7 cellular contexts compared by ENCODE assay signal in genomic region chr9:129641751-129642585, GRCh38.
DNase-seq lines count a peak whose midpoint lies in the region; ATAC-seq and TF ChIP-seq lines count a peak whose summit lies in the region.

A gene with protein sequence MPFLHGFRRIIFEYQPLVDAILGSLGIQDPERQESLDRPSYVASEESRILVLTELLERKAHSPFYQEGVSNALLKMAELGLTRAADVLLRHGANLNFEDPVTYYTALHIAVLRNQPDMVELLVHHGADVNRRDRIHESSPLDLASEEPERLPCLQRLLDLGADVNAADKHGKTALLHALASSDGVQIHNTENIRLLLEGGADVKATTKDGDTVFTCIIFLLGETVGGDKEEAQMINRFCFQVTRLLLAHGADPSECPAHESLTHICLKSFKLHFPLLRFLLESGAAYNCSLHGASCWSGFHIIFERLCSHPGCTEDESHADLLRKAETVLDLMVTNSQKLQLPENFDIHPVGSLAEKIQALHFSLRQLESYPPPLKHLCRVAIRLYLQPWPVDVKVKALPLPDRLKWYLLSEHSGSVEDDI (minus strand): TSS chr9:129642151. CDS start chr9:129641999, 152 bp downstream.

- DNase-seq in NCI-H1694 treated with DMSO at 0.1 percent for 48 hours (lab: John Stamatoyannopoulos, UW) (peak; percentile 55), T-helper 22 cell (ENCODE audit: low read depth) (peak; percentile 81), astrocyte of the cerebellum (ENCODE audit: low read depth) (peak; percentile 94), hippocampal formation (lab: John Stamatoyannopoulos, UW) (peak; percentile 85 to 93), retinal pigment epithelial cell (ENCODE audit: low read depth) (peak; percentile 84)

- peak; percentile 87 for TF ChIP-seq CTCF in astrocyte of the cerebellum (IDR thresholded peaks at IDR 0.05; ENCODE audit: low read depth, low read length, missing control alignments)
- TF ChIP-seq CTCF in retinal pigment epithelial cell (conservative IDR thresholded peaks at IDR 0.05; ENCODE audit: low read depth, low read length) = peak; percentile 74

- peak within 1 kb of the TSS; percentile 94 for H3K4me3 ChIP-seq in astrocyte of the cerebellum (ENCODE audit: low read depth, low read length)
- H3K4me3 ChIP-seq in retinal pigment epithelial cell (ENCODE audit: low read length) = peak within 1 kb of the TSS; percentile 92

- in situ Hi-C loops in astrocyte of the cerebellum (cut with HindIII; ENCODE audit: low sequenced_read_pairs) = no loop called here

- peak; percentile 51 for ATAC-seq in GM18499 (IDR thresholded peaks at IDR 0.05; ENCODE audit: insufficient read depth, unreplicated experiment)
- ATAC-seq in HG02885 (IDR thresholded peaks at IDR 0.05; ENCODE audit: poor library complexity, unreplicated experiment) = peak; percentile 90

Comparison
In these comparisons a context has a peak if more than half of its experiments do, and no peak if none do; other contexts are left out.
1. Peak in every context shown above with its lines: DNase-seq, ATAC-seq and H3K4me3 ChIP-seq.